15 cellular contexts compared by ENCODE assay signal in genomic region chr13:100835695-100836094, GRCh38.
DNase-seq lines count a peak whose midpoint lies in the region; ATAC-seq, FAIRE-seq and TF ChIP-seq lines count a peak whose summit lies in the region.
"Had no signal": no experiment of that assay in that cellular context is flagged by ENCODE, and none has a peak within 500 bp of the region (broad histone marks: within the 10 kb centered on the region; RNA-seq: fewer than 3 reads in every experiment).

No MANE protein-coding gene starts in this region.

- no peaks in the 10 kb centered on the region for H3K4me1 Mint-ChIP-seq in activated T-cell treated with anti-CD3 and anti-CD28 coated beads, Interleukin-2, amount 50 U/mL, for 24 hours (ENCODE audit: low read depth)
- H3K4me1 Mint-ChIP-seq: CD14-positive monocyte, IgD-negative memory B cell had no signal

- POLR2A ChIA-PET in PC-3 (lab: Charles Lee; ENCODE audit: unreplicated experiment), result no interaction called here

- H3K27me3 Mint-ChIP-seq in activated T-cell treated with anti-CD3 and anti-CD28 coated beads, Interleukin-2, amount 50 U/mL, for 24 hours, result peaks cover 4% of the 10 kb centered on the region

- no peaks in the 10 kb centered on the region for H4K20me1 ChIP-seq in PC-3 (ENCODE audit: low read length)

- H3K9me3 Mint-ChIP-seq in activated T-cell treated with anti-CD3 and anti-CD28 coated beads, Interleukin-2, amount 50 U/mL, for 24 hours, result peaks cover 4% of the 10 kb centered on the region
- H3K9me3 Mint-ChIP-seq: CD8-positive, alpha-beta T cell had no signal

- H2AFZ ChIP-seq in PC-3 (ENCODE audit: low read length), result no peak overlapping the region

- TF ChIP-seq POLR2A in testis (IDR thresholded peaks at IDR 0.05), result no peak

- H3F3A ChIP-seq in PC-3 (ENCODE audit: low read length, unreplicated experiment), result no peaks in the 10 kb centered on the region

- peak; percentile 39 for DNase-seq in ELR (ENCODE audit: low read depth)
- peak; percentile 40 for DNase-seq in PC-3
- peak; percentile 12 for DNase-seq in bronchial epithelial cell (ENCODE audit: low read depth)
- DNase-seq in iris pigment epithelial cell (ENCODE audit: low read depth), result peak; percentile 30
- no peak for DNase-seq in NCI-H1092 treated with DMSO at 0.1 percent for 48 hours (lab: John Stamatoyannopoulos, UW)
- DNase-seq in activated T-cell treated with anti-CD3 and anti-CD28 coated beads, Interleukin-2, amount 50 U/mL, for 24 hours, result no peak
- DNase-seq in testis, result no peak
- DNase-seq: Caco-2; CD8-positive, alpha-beta T cell; DND-41 had no signal

- H3K4me3 Mint-ChIP-seq in activated T-cell treated with anti-CD3 and anti-CD28 coated beads, Interleukin-2, amount 50 U/mL, for 24 hours, result no peak overlapping the region
- H3K4me3 Mint-ChIP-seq: CD14-positive monocyte; CD8-positive, alpha-beta T cell; IgD-negative memory B cell had no signal

- no peak for FAIRE-seq in bronchial epithelial cell (lab: Jason Lieb, UNC)
- FAIRE-seq: A549, H1 had no signal

- H3K27ac ChIP-seq in PC-3 (ENCODE audit: low read length) (no peak overlapping the region), testis (no peak overlapping the region)
- H3K27ac ChIP-seq: A549 had no signal

- H3K36me3 Mint-ChIP-seq in activated T-cell treated with anti-CD3 and anti-CD28 coated beads, Interleukin-2, amount 50 U/mL, for 24 hours (ENCODE audit: low read depth), result no peaks in the 10 kb centered on the region
- H3K36me3 Mint-ChIP-seq: CD14-positive monocyte; CD8-positive, alpha-beta T cell had no signal

- no peaks in the 10 kb centered on the region for H3K9me2 ChIP-seq in PC-3 (replicated peaks; ENCODE audit: low read length)

- CTCF ChIA-PET in PC-3 (lab: Charles Lee), result no interaction called here

- H3K4me1 ChIP-seq in PC-3 (ENCODE audit: insufficient read depth, low read length) (no peaks in the 10 kb centered on the region), testis (no peaks in the 10 kb centered on the region)
- H3K4me1 ChIP-seq: A549, Caco-2, HAP-1 had no signal

- no peak overlapping the region for H3K27ac Mint-ChIP-seq in activated T-cell treated with anti-CD3 and anti-CD28 coated beads, Interleukin-2, amount 50 U/mL, for 24 hours
- H3K27ac Mint-ChIP-seq: CD14-positive monocyte; CD8-positive, alpha-beta T cell; IgD-negative memory B cell had no signal

- TF ChIP-seq CTCF in PC-3 (conservative IDR thresholded peaks at IDR 0.05; ENCODE audit: low read depth, low read length), result no peak
- no peak for TF ChIP-seq CTCF in bronchial epithelial cell (IDR thresholded peaks at IDR 0.05; ENCODE audit: insufficient read depth, low read length, severe bottlenecking)
- TF ChIP-seq CTCF in testis (IDR thresholded peaks at IDR 0.05), result no peak

- H3K27me3 ChIP-seq in PC-3 (ENCODE audit: low read length) (no peaks in the 10 kb centered on the region), bronchial epithelial cell (ENCODE audit: control insufficient read depth, insufficient read depth, low read length) (no peaks in the 10 kb centered on the region), testis (no peaks in the 10 kb centered on the region)

- H3K4me2 ChIP-seq in PC-3 (ENCODE audit: low read length), result no peak overlapping the region
- H3K4me2 ChIP-seq: A549 had no signal

- H3K4me3 ChIP-seq in PC-3 (ENCODE audit: low read length), result no peak overlapping the region
- no peak overlapping the region for H3K4me3 ChIP-seq in bronchial epithelial cell (ENCODE audit: low read depth, low read length)
- no peak overlapping the region for H3K4me3 ChIP-seq in testis
- H3K4me3 ChIP-seq: A549, HAP-1 had no signal

- BruUV-seq in PC-3 (replicated peaks; lab: Mats Ljungman, UMichigan), result no TSS peak

- intact Hi-C loops in PC-3 (cut with micrococcal nuclease) (no loop called here), testis (cut with DNase I; ENCODE audit: low total_unique reads) (no loop called here)

- no peak overlapping the region for H3K9ac ChIP-seq in PC-3 (ENCODE audit: low read length)

- H3K36me3 ChIP-seq in PC-3 (ENCODE audit: low read depth, low read length) (no peaks in the 10 kb centered on the region), bronchial epithelial cell (ENCODE audit: control insufficient read depth, insufficient read depth, low read length) (no peaks in the 10 kb centered on the region), testis (ENCODE audit: low read depth, missing control alignments) (no peaks in the 10 kb centered on the region)
- H3K36me3 ChIP-seq: HAP-1 had no signal

- WGBS in testis, 2 donors, result 75 to 81% methylated on average over 5 of the region's 5 CpGs

- H3K9me3 ChIP-seq in PC-3 (ENCODE audit: low read length), result no peaks in the 10 kb centered on the region
- H3K9me3 ChIP-seq in testis, result no peaks in the 10 kb centered on the region
- H3K9me3 ChIP-seq: A549, HAP-1 had no signal

- ATAC-seq in PC-3, result no peak; the same call in 1 of the 2 replicates
- ATAC-seq: A549; CD8-positive, alpha-beta T cell had no signal

- H3K79me2 ChIP-seq in PC-3 (ENCODE audit: low read length), result no peaks in the 10 kb centered on the region

Comparison
In these comparisons a context has a peak if more than half of its experiments do, and no peak if none do; other contexts are left out.
1. DNase-seq: peak in ELR (single experiment), PC-3 (single experiment), bronchial epithelial cell (single experiment) and iris pigment epithelial cell (single experiment); none in NCI-H1092 treated with DMSO at 0.1 percent for 48 hours (single experiment), activated T-cell treated with anti-CD3 and anti-CD28 coated beads, Interleukin-2, amount 50 U/mL, for 24 hours (single experiment) and testis (single experiment).